In the genomic region with DNA sequence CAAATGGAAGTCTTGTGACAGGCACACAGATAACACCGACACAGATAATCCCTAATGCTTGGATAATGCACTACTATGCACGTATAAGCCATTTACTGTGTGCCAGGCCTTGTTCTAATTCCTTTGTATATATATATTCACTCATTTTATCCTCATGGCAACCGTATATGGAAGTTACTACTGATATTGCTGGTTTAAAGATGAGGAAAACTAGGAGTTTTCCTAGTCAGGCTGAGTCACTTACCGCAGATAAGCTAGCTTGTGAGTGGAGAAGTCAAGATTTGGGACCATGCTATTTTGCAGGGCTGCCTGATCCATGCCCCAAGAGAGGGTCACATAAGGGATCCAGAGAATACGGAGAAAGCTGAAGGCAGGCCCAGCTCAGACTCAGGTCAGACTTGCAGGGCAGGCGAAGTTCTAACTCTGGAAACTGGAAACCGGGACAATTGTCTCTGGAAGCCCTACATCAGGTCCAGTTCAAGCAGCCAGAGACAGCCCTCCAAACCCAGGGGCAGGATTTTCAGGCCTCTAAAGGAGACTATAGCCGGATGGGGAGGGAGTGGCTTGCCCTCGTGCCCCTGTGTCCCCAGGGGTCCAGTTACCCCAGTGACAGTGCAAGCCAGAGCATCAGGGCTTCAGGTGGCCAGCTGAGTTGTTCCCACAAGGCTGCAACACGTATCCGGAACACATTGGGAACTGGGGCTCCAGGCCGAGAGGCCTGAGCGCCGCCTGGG, we compare ENCODE assay signal across 8 cellular contexts.
DNase-seq lines count a peak whose midpoint lies in the region; ATAC-seq, FAIRE-seq and TF ChIP-seq lines count a peak whose summit lies in the region.

No MANE protein-coding gene starts in this region.

- BruUV-seq in K562 (replicated peaks; lab: Mats Ljungman, UMichigan), result no TSS peak

- H3K9me3 ChIP-seq in K562 (replicated peaks; ENCODE audit: control insufficient read depth, insufficient read depth, low read depth, low read length), result no peaks in the 10 kb centered on the region
- no peaks in the 10 kb centered on the region for H3K9me3 ChIP-seq in trophoblast cell (ENCODE audit: insufficient read depth, low read depth, low read length)

- H3K36me3 ChIP-seq in K562 (ENCODE audit: control insufficient read depth, insufficient read depth, low read length), result no peaks in the 10 kb centered on the region
- H3K36me3 ChIP-seq in trophoblast cell (ENCODE audit: control insufficient read depth in 1 of 2, insufficient read depth in 2 of 2, low read length in 2 of 2), result no peaks in the 10 kb centered on the region

- no peak overlapping the region for H3K18ac ChIP-seq in trophoblast cell (ENCODE audit: low read length)

- H2AK5ac ChIP-seq in trophoblast cell (ENCODE audit: low read length), result no peak overlapping the region

- no peak overlapping the region for H2BK5ac ChIP-seq in trophoblast cell (ENCODE audit: low read depth, low read length, poor library complexity)

- no peak overlapping the region for H3K4me3 ChIP-seq in K562
- H3K4me3 ChIP-seq in trophoblast cell (ENCODE audit: low read depth, low read length), result no peak overlapping the region
- no peak overlapping the region for H3K4me3 ChIP-seq in lower leg skin (ENCODE audit: low read depth, poor library complexity, severe bottlenecking)

- WGBS in K562 (ENCODE audit: insufficient coverage, low coverage, missing lambda C conversion rate), result 37% methylated on average over 12 of the region's 14 CpGs
- no CpG with 5 or more reads among the region's 14 CpGs for WGBS in trophoblast cell (ENCODE audit: extremely low coverage, insufficient coverage, insufficient read length)
- 62 to 86% methylated on average over 7 to 11 of the region's 14 CpGs for WGBS in lower leg skin, 2 donors

- no peaks in the 10 kb centered on the region for H4K20me1 ChIP-seq in K562 (replicated peaks; ENCODE audit: control insufficient read depth, insufficient read depth, low read length)

- POLR2A ChIA-PET in K562 (lab: Yijun Ruan, JAX), result interaction anchor here (1.0 kb wide), 1 partner anchor 82 kb away, joined by 4 read pairs; no protein-coding TSS in a partner anchor

- intact Hi-C loops in K562 (cut with micrococcal nuclease), result loop anchor here (5.0 to 10.0 kb wide), 3 partner anchors 165 to 325 kb away; no protein-coding TSS in a partner anchor
- intact Hi-C loops in lower leg skin (cut with DNase I; ENCODE audit: low total_unique reads), result loop anchor here (5.0 kb wide), 1 partner anchor 963 kb away; no protein-coding TSS in a partner anchor

- no peaks in the 10 kb centered on the region for H3K9me1 ChIP-seq in K562 (ENCODE audit: control insufficient read depth, insufficient read depth, low read length)

- H3K4me2 ChIP-seq in K562 (ENCODE audit: insufficient read depth, low read length) (no peak overlapping the region), trophoblast cell (ENCODE audit: low read length) (no peak overlapping the region)

- no peak overlapping the region for H3K14ac ChIP-seq in trophoblast cell (ENCODE audit: low read length)

- no peak for TF ChIP-seq EP300 in K562 (IDR thresholded peaks at IDR 0.05; ENCODE audit: low read length)

- TF ChIP-seq RAD21 in K562 (CRISPR knock-in tag; conservative IDR thresholded peaks at IDR 0.05 in 1 of 2, IDR thresholded peaks at IDR 0.05 in 1 of 2), result no peak

- peak overlapping the region; percentile 69 for H2AFZ ChIP-seq in K562 (ENCODE audit: low read depth, low read length)
- H2AFZ ChIP-seq in trophoblast cell (ENCODE audit: insufficient read depth, low read length, poor library complexity), result peak overlapping the region; percentile 53

- H3K79me2 ChIP-seq in K562 (ENCODE audit: control insufficient read depth, insufficient read depth, low read length), result no peaks in the 10 kb centered on the region
- no peaks in the 10 kb centered on the region for H3K79me2 ChIP-seq in trophoblast cell (ENCODE audit: control insufficient read depth, insufficient read depth, low read length, poor library complexity)

- TF ChIP-seq CTCF in K562 (IDR thresholded peaks at IDR 0.05 in 2 of 3, conservative IDR thresholded peaks at IDR 0.05 in 1 of 3; ENCODE audit: insufficient read depth in 2 of 3, low read depth in 1 of 3, low read length in 3 of 3) (no peak), lower leg skin (IDR thresholded peaks at IDR 0.05) (no peak)

- CTCF ChIA-PET in K562 (lab: Yijun Ruan, JAX; ENCODE audit: low intra/inter-chr PET ratio), result interaction anchor here (1.4 kb wide), 1 partner anchor 170 kb away, joined by 3 read pairs; no protein-coding TSS in a partner anchor

- H3K9ac ChIP-seq in K562 (ENCODE audit: insufficient read depth in 1 of 2, low read depth in 2 of 2, low read length in 2 of 2) (no peak overlapping the region), trophoblast cell (ENCODE audit: low read length) (no peak overlapping the region)

- H4K91ac ChIP-seq in trophoblast cell (ENCODE audit: low read depth, low read length), result peak overlapping the region; percentile 67

- no peak for DNase-seq in K562 (ENCODE audit: extremely low read depth in 1 of 4, low spot score in 3 of 4)
- no peak for DNase-seq in trophoblast cell
- DNase-seq in lower leg skin (ENCODE audit: low spot score in 2 of 2), result no peak
- no peak for DNase-seq in effector CD4-positive, alpha-beta T cell
- no peak for DNase-seq in stimulated activated naive CD4-positive, alpha-beta T cell (lab: John Stamatoyannopoulos, UW)
- no peak for DNase-seq in stimulated activated CD4-positive, alpha-beta T cell treated with anti-CD3 and anti-CD28 coated beads, Interleukin-4, amount 100 ng/mL, for 24 hours

- no peak overlapping the region for H3K27ac ChIP-seq in K562 (ENCODE audit: extremely low read depth, low read depth, low read length)
- no peak overlapping the region for H3K27ac ChIP-seq in trophoblast cell (ENCODE audit: low read depth, low read length)

- peaks cover 11% of the 10 kb centered on the region for H3K79me1 ChIP-seq in trophoblast cell (ENCODE audit: low read length)

- peak overlapping the region; percentile 24 for H4K8ac ChIP-seq in trophoblast cell (ENCODE audit: low read depth, low read length)

- peaks cover 7 to 15% of the 10 kb centered on the region in 2 experiments; a peak in 3 of 5 replicates for H3K4me1 ChIP-seq in K562 (replicated peaks in 1 of 2; ENCODE audit: control insufficient read depth in 2 of 2, insufficient read depth in 2 of 2, low read length in 2 of 2)
- H3K4me1 ChIP-seq in trophoblast cell (ENCODE audit: control insufficient read depth in 1 of 2, insufficient read depth in 2 of 2, low read length in 2 of 2), result peaks cover 6 to 8% of the 10 kb centered on the region in 2 experiments

- H3K23ac ChIP-seq in trophoblast cell (ENCODE audit: low read length), result no peak overlapping the region

- peak overlapping the region; percentile 44 for H2BK120ac ChIP-seq in trophoblast cell (ENCODE audit: insufficient read depth, low read length, poor library complexity)

- FAIRE-seq in K562 (lab: Jason Lieb, UNC), result no peak

- H4K12ac ChIP-seq in trophoblast cell (ENCODE audit: low read depth, low read length), result no peak overlapping the region

- in situ Hi-C loops in K562 (cut with MboI), result no loop called here

- no peak overlapping the region for H3K4ac ChIP-seq in trophoblast cell (ENCODE audit: low read depth, low read length)

- ATAC-seq in GM18909 (IDR thresholded peaks at IDR 0.05; ENCODE audit: poor library complexity, unreplicated experiment) (peak; percentile 29), HG02938 (IDR thresholded peaks at IDR 0.05; ENCODE audit: unreplicated experiment) (peak; percentile 29), K562 (no peak)

- TF ChIP-seq POLR2A in K562 (conservative IDR thresholded peaks at IDR 0.05) (no peak), lower leg skin (IDR thresholded peaks at IDR 0.05) (no peak)

- no peak overlapping the region for H2BK12ac ChIP-seq in trophoblast cell (ENCODE audit: low read length)

- H3K27me3 ChIP-seq in K562 (ENCODE audit: control insufficient read depth in 2 of 2, insufficient read depth in 2 of 2, low read length in 2 of 2) (no peaks in the 10 kb centered on the region; a peak in 1 of 5 replicates), trophoblast cell (ENCODE audit: insufficient read depth, low read length) (no peaks in the 10 kb centered on the region)

TF ChIP-seq in K562, 482 proteins besides CTCF, POLR2A, EP300 and RAD21 (continues in another document):
- TF ChIP-seq HNRNPK (IDR thresholded peaks at IDR 0.05; ENCODE audit: low read depth, low read length, poor library complexity, severe bottlenecking) (no peak), HNRNPH1 (optimal IDR thresholded peaks at IDR 0.05; ENCODE audit: low read depth, low read length) (no peak), NONO (IDR thresholded peaks at IDR 0.05; ENCODE audit: low read depth in 2 of 2, low read length in 1 of 2) (no peak), SPI1 (IDR thresholded peaks at IDR 0.05; ENCODE audit: borderline replicate concordance, low read depth, low read length) (no peak), ZNF668 (CRISPR knock-in tag; IDR thresholded peaks at IDR 0.05) (no peak)
- TF ChIP-seq, protein P1, sequence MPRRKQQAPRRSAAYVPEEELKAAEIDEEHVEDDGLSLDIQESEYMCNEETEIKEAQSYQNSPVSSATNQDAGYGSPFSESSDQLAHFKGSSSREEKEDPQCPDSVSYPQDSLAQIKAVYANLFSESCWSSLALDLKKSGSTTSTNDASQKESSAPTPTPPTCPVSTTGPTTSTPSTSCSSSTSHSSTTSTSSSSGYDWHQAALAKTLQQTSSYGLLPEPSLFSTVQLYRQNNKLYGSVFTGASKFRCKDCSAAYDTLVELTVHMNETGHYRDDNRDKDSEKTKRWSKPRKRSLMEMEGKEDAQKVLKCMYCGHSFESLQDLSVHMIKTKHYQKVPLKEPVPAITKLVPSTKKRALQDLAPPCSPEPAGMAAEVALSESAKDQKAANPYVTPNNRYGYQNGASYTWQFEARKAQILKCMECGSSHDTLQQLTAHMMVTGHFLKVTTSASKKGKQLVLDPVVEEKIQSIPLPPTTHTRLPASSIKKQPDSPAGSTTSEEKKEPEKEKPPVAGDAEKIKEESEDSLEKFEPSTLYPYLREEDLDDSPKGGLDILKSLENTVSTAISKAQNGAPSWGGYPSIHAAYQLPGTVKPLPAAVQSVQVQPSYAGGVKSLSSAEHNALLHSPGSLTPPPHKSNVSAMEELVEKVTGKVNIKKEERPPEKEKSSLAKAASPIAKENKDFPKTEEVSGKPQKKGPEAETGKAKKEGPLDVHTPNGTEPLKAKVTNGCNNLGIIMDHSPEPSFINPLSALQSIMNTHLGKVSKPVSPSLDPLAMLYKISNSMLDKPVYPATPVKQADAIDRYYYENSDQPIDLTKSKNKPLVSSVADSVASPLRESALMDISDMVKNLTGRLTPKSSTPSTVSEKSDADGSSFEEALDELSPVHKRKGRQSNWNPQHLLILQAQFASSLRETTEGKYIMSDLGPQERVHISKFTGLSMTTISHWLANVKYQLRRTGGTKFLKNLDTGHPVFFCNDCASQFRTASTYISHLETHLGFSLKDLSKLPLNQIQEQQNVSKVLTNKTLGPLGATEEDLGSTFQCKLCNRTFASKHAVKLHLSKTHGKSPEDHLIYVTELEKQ (CRISPR knock-in tag; IDR thresholded peaks at IDR 0.05), result no peak
